ENCODE assay signal across 10 cellular contexts in genomic region chr2:101972621-101973434, GRCh38. TPM values are rescaled to one million over a fixed set of nuclear protein-coding genes. Genes with fewer than 3 reads are reported as not detected.
DNase-seq lines count a peak whose midpoint lies in the region; ATAC-seq, FAIRE-seq and TF ChIP-seq lines count a peak whose summit lies in the region.
"Had no signal": no experiment of that assay in that cellular context is flagged by ENCODE, and none has a peak within 500 bp of the region (broad histone marks: within the 10 kb centered on the region; RNA-seq: fewer than 3 reads in every experiment).

No MANE protein-coding gene starts in this region.

- intact Hi-C loops in Right ventricle myocardium superior (cut with DNase I): no loop called here
- intact Hi-C loops in Calu3 (cut with micrococcal nuclease; ENCODE audit: unreplicated experiment): no loop called here

- no peak overlapping the region for H3K4me3 Mint-ChIP-seq in Calu3 (ENCODE audit: low read depth, unreplicated experiment)

- peaks cover 12% of the 10 kb centered on the region for H3K9me3 Mint-ChIP-seq in Calu3 (ENCODE audit: low read depth, unreplicated experiment)

- no peaks in the 10 kb centered on the region for H3K27me3 ChIP-seq in right atrium auricular region
- H3K27me3 ChIP-seq in keratinocyte (ENCODE audit: control insufficient read depth, extremely low read depth, insufficient read depth, low read length): no peaks in the 10 kb centered on the region

- H3K4me1 Mint-ChIP-seq in Calu3 (ENCODE audit: low read depth, unreplicated experiment): no peaks in the 10 kb centered on the region

- TF ChIP-seq CTCF in right atrium auricular region (IDR thresholded peaks at IDR 0.05) (no peak), keratinocyte (optimal IDR thresholded peaks at IDR 0.05 in 1 of 3, IDR thresholded peaks at IDR 0.05 in 1 of 3, conservative IDR thresholded peaks at IDR 0.05 in 1 of 3; ENCODE audit: extremely low read depth in 1 of 3, insufficient read depth in 2 of 3, low read length in 3 of 3) (no peak), Calu3 (IDR thresholded peaks at IDR 0.05; ENCODE audit: unreplicated experiment) (no peak)

- H3K4me1 ChIP-seq in right atrium auricular region: no peaks in the 10 kb centered on the region
- peaks cover 31% of the 10 kb centered on the region for H3K4me1 ChIP-seq in keratinocyte (ENCODE audit: control insufficient read depth, extremely low read depth, insufficient read depth, low read length)

- no peaks in the 10 kb centered on the region for H4K20me1 ChIP-seq in keratinocyte (ENCODE audit: control insufficient read depth, extremely low read depth, insufficient read depth, low read length)

- peaks cover 60% of the 10 kb centered on the region for H3K27me3 Mint-ChIP-seq in Calu3 (ENCODE audit: unreplicated experiment)

- no peaks in the 10 kb centered on the region for H3K9me1 ChIP-seq in keratinocyte (ENCODE audit: control insufficient read depth, extremely low read depth, insufficient read depth, low read length)

- no peaks in the 10 kb centered on the region for H3K79me2 ChIP-seq in keratinocyte (ENCODE audit: control insufficient read depth, insufficient read depth, low read length)

- H3K36me3 ChIP-seq in right atrium auricular region (no peaks in the 10 kb centered on the region), keratinocyte (ENCODE audit: control insufficient read depth in 2 of 2, extremely low read depth in 1 of 2, insufficient read depth in 2 of 2, low read length in 2 of 2) (no peaks in the 10 kb centered on the region)

- dilution Hi-C loops in keratinocyte (cut with MboI; ENCODE audit: extremely low pct_ligation_motif_present, low sequenced_read_pairs): no loop called here

- H3K27ac ChIP-seq in right atrium auricular region: no peak overlapping the region
- H3K27ac ChIP-seq in keratinocyte (ENCODE audit: control insufficient read depth, insufficient read depth, low read length): peak overlapping the region; percentile 55

- H2AFZ ChIP-seq in keratinocyte (ENCODE audit: control insufficient read depth, low read length): peak overlapping the region; percentile 24

- peak; percentile 90 for FAIRE-seq in keratinocyte (lab: Jason Lieb, UNC)
- no peak for FAIRE-seq in urothelium cell line (lab: Jason Lieb, UNC)
- FAIRE-seq: GM12892 had no signal

- no peak overlapping the region for H3K27ac Mint-ChIP-seq in Calu3 (ENCODE audit: unreplicated experiment)

- H3K4me2 ChIP-seq in keratinocyte (ENCODE audit: control insufficient read depth, extremely low read depth, insufficient read depth, low read depth, low read length): peak overlapping the region; percentile 53

- no peak overlapping the region for H3K9ac ChIP-seq in keratinocyte (ENCODE audit: control insufficient read depth, extremely low read depth, insufficient read depth, low read length)

- no peak overlapping the region for H3K4me3 ChIP-seq in right atrium auricular region
- no peak overlapping the region for H3K4me3 ChIP-seq in keratinocyte (ENCODE audit: control insufficient read depth in 2 of 3, extremely low read depth in 1 of 3, insufficient read depth in 2 of 3, low read depth in 1 of 3, low read length in 3 of 3)

- CTCF ChIA-PET in Calu3 (lab: Charles Lee): no interaction called here

- no peaks in the 10 kb centered on the region for H3K36me3 Mint-ChIP-seq in Calu3 (ENCODE audit: insufficient read depth, unreplicated experiment)

- no TSS peak for BruUV-seq in Calu3 (replicated peaks; lab: Mats Ljungman, UMichigan)

- ATAC-seq in Right ventricle myocardium superior (ENCODE audit: poor library complexity): peak; percentile 22

- DNase-seq in Right ventricle myocardium superior (no peak), right atrium auricular region (ENCODE audit: low spot score) (no peak), T1000 (lab: John Stamatoyannopoulos, UW) (peak; percentile 65), keratinocyte (ENCODE audit: low read depth, low spot score) (peak; percentile 95), urothelium cell line (ENCODE audit: low spot score) (peak; percentile 26), LoVo (ENCODE audit: low spot score) (no peak), NCI-H748 treated with DMSO at 0.1 percent for 48 hours (lab: John Stamatoyannopoulos, UW) (no peak), Calu3 (no peak)
- DNase-seq: NCI-H2081 had no signal

- H3K9me3 ChIP-seq in right atrium auricular region: no peaks in the 10 kb centered on the region
- no peaks in the 10 kb centered on the region for H3K9me3 ChIP-seq in keratinocyte (ENCODE audit: control insufficient read depth, low read depth, low read length)

RNA-seq across cellular contexts. Expression of gene IL1R2, which starts 18.9 kb away (rescaled TPM):
- total RNA-seq in Right ventricle myocardium superior: 1.4 TPM
- total RNA-seq in right atrium auricular region: 10 to 100 TPM in 1 of 2 donors, 1 to 10 TPM in 1; 2.8 to 16.1 TPM
- polyA plus RNA-seq in keratinocyte: 24.6 to 57.3 TPM (median 47.7 TPM) in 3 replicates
- polyA plus RNA-seq in keratinocyte (2011; ENCODE audit: low read depth): 4.9 TPM
- polyA plus RNA-seq in keratinocyte (2011; cell fraction: cytosol; rRNA removed): 17.5 and 22.7 TPM in 2 replicates
- polyA plus RNA-seq in keratinocyte (2011; cell fraction: nucleus; rRNA removed): 21.9 and 23.7 TPM in 2 replicates
- polyA plus RNA-seq in keratinocyte (2012; ENCODE audit: low replicate concordance): 14.9 and 38.8 TPM in 2 replicates
- 16.9 to 36.7 TPM (median 32.0 TPM) in 3 replicates for polyA minus RNA-seq in keratinocyte
- 11.9 TPM for polyA minus RNA-seq in keratinocyte (2011; cell fraction: cytosol; rRNA and poly(A)+ RNA removed)
- 9.6 and 10.4 TPM in 2 replicates for polyA minus RNA-seq in keratinocyte (2011; cell fraction: nucleus; rRNA and poly(A)+ RNA removed)
- total RNA-seq in Calu3 (2022): 0.34 TPM in 1 of 2 replicates, not detected in the other

Comparison
In these comparisons a context has a peak if more than half of its experiments do, and no peak if none do; other contexts are left out.
1. DNase-seq: peak in T1000 (single experiment), keratinocyte (single experiment) and urothelium cell line (single experiment); none in Right ventricle myocardium superior (single experiment), right atrium auricular region (single experiment), LoVo (single experiment), NCI-H748 treated with DMSO at 0.1 percent for 48 hours (single experiment) and Calu3 (single experiment).